ENCODE assay signal across 14 cellular contexts in the genomic region with DNA sequence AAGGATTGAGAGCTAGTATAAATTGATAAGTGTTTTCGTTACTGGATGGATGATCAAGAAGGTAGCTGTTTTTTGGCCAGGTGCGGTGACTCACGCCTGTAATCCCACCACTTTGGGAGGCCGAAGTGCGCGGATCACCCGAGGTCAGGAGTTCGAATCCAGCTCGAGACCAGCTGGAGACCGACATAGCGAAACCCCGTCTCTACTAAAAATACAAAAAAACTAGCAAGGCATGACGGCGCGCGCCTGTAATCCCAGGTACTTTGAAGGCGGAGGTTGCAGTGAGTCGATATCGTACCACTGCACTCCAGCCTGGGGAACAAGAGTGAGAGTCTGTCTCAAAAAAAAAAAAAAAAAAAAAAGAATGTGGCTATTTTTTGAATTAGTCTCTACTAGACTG. TPM values are rescaled to one million over a fixed set of nuclear protein-coding genes. Genes with fewer than 3 reads are reported as not detected.
DNase-seq lines count a peak whose midpoint lies in the region; ATAC-seq, FAIRE-seq and TF ChIP-seq lines count a peak whose summit lies in the region.
"Had no signal": no experiment of that assay in that cellular context is flagged by ENCODE, and none has a peak within 500 bp of the region (broad histone marks: within the 10 kb centered on the region; RNA-seq: fewer than 3 reads in every experiment).

No MANE protein-coding gene starts in this region.

- TF ChIP-seq CTCF in astrocyte (IDR thresholded peaks at IDR 0.05; ENCODE audit: insufficient read depth, low read depth, low read length) (no peak), neural cell (IDR thresholded peaks at IDR 0.05; ENCODE audit: poor library complexity, severe bottlenecking) (no peak)

- peak overlapping the region; percentile 99 for H3K9ac ChIP-seq in astrocyte (ENCODE audit: low read length)
- no peak overlapping the region for H3K9ac ChIP-seq in neural cell (ENCODE audit: low read length)

- no peaks in the 10 kb centered on the region for H3F3A ChIP-seq in neural cell (ENCODE audit: insufficient read depth, low read length, poor library complexity, severe bottlenecking)

- H3K4me1 Mint-ChIP-seq in CD4-positive, alpha-beta memory T cell: peaks cover 0 to 49% (median 10%) of the 10 kb centered on the region in 4 donors
- peaks cover 20% of the 10 kb centered on the region for H3K4me1 Mint-ChIP-seq in astrocyte (ENCODE audit: low read depth, unreplicated experiment)

- no peak for TF ChIP-seq EP300 in neural cell (conservative IDR thresholded peaks at IDR 0.05; ENCODE audit: poor library complexity, severe bottlenecking)

- ATAC-seq in GM19035 (IDR thresholded peaks at IDR 0.05; ENCODE audit: unreplicated experiment): no peak

- in situ Hi-C loops in G401 (cut with HindIII; ENCODE audit: low sequenced_read_pairs): no loop called here

- no peaks in the 10 kb centered on the region for H3K9me2 ChIP-seq in neural cell (ENCODE audit: insufficient read depth, low read length)

- CTCF ChIA-PET in CD4-positive, alpha-beta memory T cell (lab: Charles Lee; ENCODE audit: partially characterized antibody): interaction anchor here (0.6 to 1.5 kb wide), 7 partner anchors 10 to 67 kb away, joined by 3 to 8 read pairs (median 4); no protein-coding TSS in a partner anchor

- H2AFZ ChIP-seq in astrocyte (ENCODE audit: low read depth, low read length) (no peak overlapping the region), neural cell (ENCODE audit: low read depth, low read length) (no peak overlapping the region)

- H3K4me1 ChIP-seq in CD4-positive, alpha-beta memory T cell (ENCODE audit: insufficient read depth, low read length): peaks cover 32% of the 10 kb centered on the region
- H3K4me1 ChIP-seq in astrocyte (ENCODE audit: insufficient read depth, low read length): peaks cover 2% of the 10 kb centered on the region

- intact Hi-C loops in CD4-positive, alpha-beta memory T cell (cut with micrococcal nuclease): loop anchor here (2.0 to 10.0 kb wide), 3 partner anchors 24 to 96 kb away; partner anchors contain the start of gene RPS4Y1

- no peak for FAIRE-seq in astrocyte (lab: Jason Lieb, UNC)
- FAIRE-seq: TTC549 had no signal

- peak overlapping the region in 2 of 7 donors; percentile 97 to 99 for H3K27ac Mint-ChIP-seq in CD4-positive, alpha-beta memory T cell
- H3K27ac Mint-ChIP-seq in astrocyte (ENCODE audit: unreplicated experiment): no peak overlapping the region

- peaks cover 70% of the 10 kb centered on the region for H3K79me2 ChIP-seq in astrocyte (ENCODE audit: insufficient read depth, low read length)
- H3K79me2 ChIP-seq in neural cell (replicated peaks; ENCODE audit: insufficient read depth, low read length): peaks cover 55% of the 10 kb centered on the region

- POLR2A ChIA-PET in CD4-positive, alpha-beta memory T cell (lab: Charles Lee; ENCODE audit: partially characterized antibody): interaction anchor here (0.6 to 2.4 kb wide), 4 partner anchors 11 to 68 kb away, joined by 3 to 19 read pairs (median 3); no protein-coding TSS in a partner anchor

- H3K27me3 Mint-ChIP-seq in CD4-positive, alpha-beta memory T cell: no peaks in the 10 kb centered on the region
- H3K27me3 Mint-ChIP-seq in astrocyte (ENCODE audit: low read depth, unreplicated experiment): no peaks in the 10 kb centered on the region

- H4K20me1 ChIP-seq in astrocyte (ENCODE audit: insufficient read depth, low read length) (peaks cover 40% of the 10 kb centered on the region), neural cell (ENCODE audit: insufficient read depth) (no peaks in the 10 kb centered on the region)

- no peaks in the 10 kb centered on the region for H3K27me3 ChIP-seq in CD4-positive, alpha-beta memory T cell (ENCODE audit: insufficient read depth, low read length)
- H3K27me3 ChIP-seq in astrocyte (ENCODE audit: insufficient read depth, low read length): no peaks in the 10 kb centered on the region
- no peaks in the 10 kb centered on the region for H3K27me3 ChIP-seq in neural cell (ENCODE audit: insufficient read depth, low read depth, low read length)
- H3K27me3 ChIP-seq: dorsolateral prefrontal cortex had no signal

- H3K9me3 Mint-ChIP-seq in CD4-positive, alpha-beta memory T cell: no peaks in the 10 kb centered on the region
- no peaks in the 10 kb centered on the region for H3K9me3 Mint-ChIP-seq in astrocyte (ENCODE audit: unreplicated experiment)

- TF ChIP-seq RAD21 in neural cell (conservative IDR thresholded peaks at IDR 0.05): no peak

- H3K36me3 ChIP-seq in CD4-positive, alpha-beta memory T cell (ENCODE audit: insufficient read depth, low read length): no peaks in the 10 kb centered on the region
- H3K36me3 ChIP-seq in KOPT-K1 (ENCODE audit: insufficient read depth, low read length) (peaks cover 16% of the 10 kb centered on the region; the same call in 1 of the 2 replicates), astrocyte (ENCODE audit: insufficient read depth, low read length) (no peaks in the 10 kb centered on the region), neural cell (ENCODE audit: insufficient read depth, low read length) (no peaks in the 10 kb centered on the region)

- H3K9me3 ChIP-seq in CD4-positive, alpha-beta memory T cell (ENCODE audit: control insufficient read depth in 1 of 2, low read length in 2 of 2): no peaks in the 10 kb centered on the region
- no peaks in the 10 kb centered on the region for H3K9me3 ChIP-seq in KOPT-K1 (ENCODE audit: insufficient read depth, low read length, poor library complexity, severe bottlenecking)
- no peaks in the 10 kb centered on the region for H3K9me3 ChIP-seq in astrocyte (ENCODE audit: insufficient read depth, low read depth, low read length)
- no peaks in the 10 kb centered on the region for H3K9me3 ChIP-seq in neural cell (ENCODE audit: low read length)

- H3K4me3 ChIP-seq in CD4-positive, alpha-beta memory T cell (ENCODE audit: low read length in 2 of 2): peak overlapping the region in 1 of 2 donors; percentile 69
- H3K4me3 ChIP-seq in astrocyte (ENCODE audit: insufficient read depth, low read depth, low read length): peak overlapping the region; percentile 76
- H3K4me3 ChIP-seq in neural cell (ENCODE audit: low read length): peak overlapping the region; percentile 74

- H3K4me2 ChIP-seq in astrocyte (ENCODE audit: low read length) (peak overlapping the region; percentile 92), neural cell (ENCODE audit: low read length) (no peak overlapping the region)

- H3K36me3 Mint-ChIP-seq in CD4-positive, alpha-beta memory T cell: peaks cover 0 to 13% of the 10 kb centered on the region in 2 donors
- no peaks in the 10 kb centered on the region for H3K36me3 Mint-ChIP-seq in astrocyte (ENCODE audit: low read depth, unreplicated experiment)

- peak overlapping the region; percentile 100 for H3K27ac ChIP-seq in CD4-positive, alpha-beta memory T cell (ENCODE audit: low read depth, low read length)
- H3K27ac ChIP-seq in KOPT-K1 (ENCODE audit: low read depth, low read length, poor library complexity, severe bottlenecking) (peak overlapping the region; percentile 99), astrocyte (ENCODE audit: low read depth, low read length) (no peak overlapping the region), neural cell (ENCODE audit: low read length) (no peak overlapping the region)
- H3K27ac ChIP-seq: RWPE1 had no signal

- peak overlapping the region in 2 of 8 donors; percentile 91 for H3K4me3 Mint-ChIP-seq in CD4-positive, alpha-beta memory T cell
- H3K4me3 Mint-ChIP-seq in astrocyte (ENCODE audit: unreplicated experiment): peak overlapping the region; percentile 89

- DNase-seq in CD4-positive, alpha-beta memory T cell: peak in 1 of 5 donors; percentile 44
- no peak for DNase-seq in astrocyte (ENCODE audit: low read depth)
- no peak for DNase-seq in G401 (ENCODE audit: low spot score)
- no peak for DNase-seq in HCEC 1CT
- DNase-seq: DMS153, dorsolateral prefrontal cortex, midbrain, NCI-H446 treated with DMSO at 0.1 percent for 48 hours had no signal

TF ChIP-seq in neural cell, 6 proteins besides CTCF, POLR2A, EP300 and RAD21:
- no peak for TF ChIP-seq POLR2AphosphoS5 (IDR thresholded peaks at IDR 0.05)
TF ChIP-seq in neural cell: peak in this region for 0.

RNA-seq across cellular contexts. Expression of gene ZFY, which starts 2.0 kb away (rescaled TPM):
- total RNA-seq in CD4-positive, alpha-beta memory T cell: 10 to 100 TPM; 33.6 to 36.0 TPM
- not detected for polyA plus RNA-seq in CD4-positive, alpha-beta memory T cell
- 12.9 and 16.8 TPM in 2 replicates for total RNA-seq in astrocyte
- 12.9 and 15.5 TPM in 2 replicates for polyA plus RNA-seq in neural cell
- polyA minus RNA-seq in neural cell: 33.9 and 35.5 TPM in 2 replicates
- total RNA-seq in G401 (2014; rRNA removed; shearing (Covaris generic)): 5.2 and 16.8 TPM in 2 replicates
- total RNA-seq: renal cortical epithelial cell had no signal

Comparison
In these comparisons a context has a peak if more than half of its experiments do, and no peak if none do; other contexts are left out.
1. H3K27ac ChIP-seq: peak in CD4-positive, alpha-beta memory T cell (single experiment) and KOPT-K1 (single experiment); none in astrocyte (single experiment) and neural cell (single experiment).